11 cellular contexts compared by ENCODE assay signal in genomic region chr2:151730242-151730975, GRCh38. TPM values are rescaled to one million over a fixed set of nuclear protein-coding genes. Genes with fewer than 3 reads are reported as not detected.
A peak's percentile ranks its signal among the peaks of the same experiment; 100 is the strongest.
DNase-seq lines count a peak whose midpoint lies in the region; ATAC-seq, FAIRE-seq and TF ChIP-seq lines count a peak whose summit lies in the region.
"Had no signal": no experiment of that assay in that cellular context is flagged by ENCODE, and none has a peak within 500 bp of the region (broad histone marks: within the 10 kb centered on the region; RNA-seq: fewer than 3 reads in every experiment).

No MANE protein-coding gene starts in this region.

- DNase-seq in Daoy (ENCODE audit: low read depth) (peak; percentile 3), HT1080 (ENCODE audit: low read depth) (peak; percentile 4), fibroblast of the aortic adventitia (ENCODE audit: low read depth) (peak; percentile 25), iPS-NIHi11 (ENCODE audit: low spot score) (no peak), kidney (no peak), nucleus accumbens (lab: John Stamatoyannopoulos, UW) (no peak)
- DNase-seq in activated naive CD4-positive, alpha-beta T cell treated with anti-CD3 and anti-CD28 coated beads, Interleukin-2, amount 50 U/mL, for 72 hours (ENCODE audit: low spot score in 2 of 2): no peak
- DNase-seq: CD4-positive, CD25-positive, alpha-beta regulatory T cell; Kasumi-1; SJCRH30 had no signal

- peak; percentile 78 for ATAC-seq in GM21447 (IDR thresholded peaks at IDR 0.05; ENCODE audit: unreplicated experiment)
- no peak for ATAC-seq in activated naive CD4-positive, alpha-beta T cell treated with anti-CD3 and anti-CD28 coated beads, Interleukin-2, amount 50 U/mL, for 72 hours

- no peak for FAIRE-seq in kidney (lab: Jason Lieb, UNC)

- H3K9me3 ChIP-seq in kidney (ENCODE audit: control insufficient read depth in 1 of 2, low read length in 2 of 2): no peaks in the 10 kb centered on the region
- H3K9me3 ChIP-seq: SJCRH30 had no signal

- H3K27ac Mint-ChIP-seq in activated naive CD4-positive, alpha-beta T cell treated with anti-CD3 and anti-CD28 coated beads, Interleukin-2, amount 50 U/mL, for 72 hours: no peak overlapping the region
- H3K27ac Mint-ChIP-seq: CD4-positive, CD25-positive, alpha-beta regulatory T cell had no signal

- H3K36me3 ChIP-seq in kidney (ENCODE audit: control insufficient read depth in 1 of 2, insufficient read depth in 2 of 2, low read length in 2 of 2): no peaks in the 10 kb centered on the region

- intact Hi-C loops in kidney (cut with DNase I): no loop called here

- no peak for TF ChIP-seq CTCF in fibroblast of the aortic adventitia (IDR thresholded peaks at IDR 0.05; ENCODE audit: insufficient read depth, low read length)
- TF ChIP-seq CTCF in kidney (IDR thresholded peaks at IDR 0.05; ENCODE audit: borderline replicate concordance, extremely low read depth, insufficient read depth): no peak

- H3K27ac ChIP-seq in kidney (ENCODE audit: low read depth in 2 of 2, low read length in 2 of 2): no peak overlapping the region
- H3K27ac ChIP-seq: SJCRH30 had no signal

- no peaks in the 10 kb centered on the region for H3K36me3 Mint-ChIP-seq in activated naive CD4-positive, alpha-beta T cell treated with anti-CD3 and anti-CD28 coated beads, Interleukin-2, amount 50 U/mL, for 72 hours
- H3K36me3 Mint-ChIP-seq: CD4-positive, CD25-positive, alpha-beta regulatory T cell had no signal

- H3K4me1 ChIP-seq in kidney (ENCODE audit: control insufficient read depth in 1 of 2, insufficient read depth in 1 of 2, low read depth in 1 of 2, low read length in 2 of 2): no peaks in the 10 kb centered on the region

- no peak overlapping the region for H3K9ac ChIP-seq in kidney (ENCODE audit: low read length in 2 of 2)

- H3K9me3 Mint-ChIP-seq in activated naive CD4-positive, alpha-beta T cell treated with anti-CD3 and anti-CD28 coated beads, Interleukin-2, amount 50 U/mL, for 72 hours: no peaks in the 10 kb centered on the region
- H3K9me3 Mint-ChIP-seq: CD4-positive, CD25-positive, alpha-beta regulatory T cell had no signal

- H3K4me3 ChIP-seq in fibroblast of the aortic adventitia (ENCODE audit: low read depth, low read length) (no peak overlapping the region), kidney (ENCODE audit: low read length in 2 of 2) (no peak overlapping the region)
- H3K4me3 ChIP-seq: SJCRH30 had no signal

RNA-seq across cellular contexts. Expression of gene NEB, which starts 3.9 kb away (rescaled TPM):
- total RNA-seq in Daoy (2014; rRNA removed; shearing (Covaris generic)): 0.17 and 0.48 TPM in 2 replicates
- 0.02 and 0.23 TPM in 2 replicates for total RNA-seq in HT1080 (2014; rRNA removed; shearing (Covaris generic))
- under 0.01 TPM in 1 of 2 replicates, not detected in the other for polyA plus RNA-seq in HT1080 (2015; cell fraction: cytosol; rRNA removed)
- 0.02 and 0.06 TPM in 2 replicates for polyA plus RNA-seq in HT1080 (2015; cell fraction: nucleus; rRNA removed)
- total RNA-seq in fibroblast of the aortic adventitia (ENCODE audit: low replicate concordance): 0.27 and 0.41 TPM in 2 replicates
- total RNA-seq in kidney: 0.88 TPM
- polyA plus RNA-seq in kidney (ENCODE audit: insufficient read depth, low read depth, low replicate concordance): 1.6 TPM
- total RNA-seq in activated naive CD4-positive, alpha-beta T cell treated with anti-CD3 and anti-CD28 coated beads, Interleukin-2, amount 50 U/mL, for 72 hours: under 1 TPM; 0.30 to 0.31 TPM

Comparison
In these comparisons a context has a peak if more than half of its experiments do, and no peak if none do; other contexts are left out.
1. DNase-seq: peak in Daoy (single experiment), HT1080 (single experiment) and fibroblast of the aortic adventitia (single experiment); none in iPS-NIHi11 (single experiment), kidney (single experiment), activated naive CD4-positive, alpha-beta T cell treated with anti-CD3 and anti-CD28 coated beads, Interleukin-2, amount 50 U/mL, for 72 hours (0 of 2) and nucleus accumbens (0 of 56).